Comparison of ENCODE assay signal across 2 cellular contexts in the genomic region with DNA sequence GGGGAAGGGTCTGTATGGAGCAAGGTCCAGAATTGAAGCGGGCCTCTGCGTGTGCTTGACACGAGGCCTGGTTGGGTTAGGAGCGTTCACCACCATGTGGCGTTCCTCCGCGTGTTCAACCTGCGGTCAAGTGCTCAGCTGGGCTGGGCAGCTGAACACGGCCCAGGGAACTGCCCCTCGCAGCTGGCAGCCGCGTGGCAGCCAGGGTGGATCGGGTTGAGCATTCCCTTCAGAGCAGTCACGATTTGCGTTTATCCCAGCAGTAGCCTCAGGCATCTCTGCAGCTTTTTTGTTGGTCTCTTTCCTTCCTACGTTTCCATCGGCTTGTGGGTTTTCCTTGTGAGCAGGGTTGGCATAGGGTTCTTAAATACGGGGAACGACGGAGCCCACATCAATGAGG.
TF ChIP-seq lines count a peak whose summit lies in the region.

No MANE protein-coding gene starts in this region.

TF ChIP-seq in WTC11, 78 proteins besides CTCF, POLR2A, EP300 and RAD21 (continued from another document):
- no peak for TF ChIP-seq RELA (CRISPR knock-in tag; IDR thresholded peaks at IDR 0.05; ENCODE audit: borderline replicate concordance)
- TF ChIP-seq ZNF121 (CRISPR knock-in tag; IDR thresholded peaks at IDR 0.05), result no peak
- TF ChIP-seq RORB (CRISPR knock-in tag; IDR thresholded peaks at IDR 0.05), result no peak
- no peak for TF ChIP-seq ZNF416 (CRISPR knock-in tag; IDR thresholded peaks at IDR 0.05)
- TF ChIP-seq, protein P1, sequence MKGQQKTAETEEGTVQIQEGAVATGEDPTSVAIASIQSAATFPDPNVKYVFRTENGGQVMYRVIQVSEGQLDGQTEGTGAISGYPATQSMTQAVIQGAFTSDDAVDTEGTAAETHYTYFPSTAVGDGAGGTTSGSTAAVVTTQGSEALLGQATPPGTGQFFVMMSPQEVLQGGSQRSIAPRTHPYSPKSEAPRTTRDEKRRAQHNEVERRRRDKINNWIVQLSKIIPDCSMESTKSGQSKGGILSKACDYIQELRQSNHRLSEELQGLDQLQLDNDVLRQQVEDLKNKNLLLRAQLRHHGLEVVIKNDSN (CRISPR knock-in tag; IDR thresholded peaks at IDR 0.05), result no peak

TF ChIP-seq in SK-N-SH, 30 proteins besides CTCF, POLR2A, EP300 and RAD21 (continued from another document):
- TF ChIP-seq, protein P2, sequence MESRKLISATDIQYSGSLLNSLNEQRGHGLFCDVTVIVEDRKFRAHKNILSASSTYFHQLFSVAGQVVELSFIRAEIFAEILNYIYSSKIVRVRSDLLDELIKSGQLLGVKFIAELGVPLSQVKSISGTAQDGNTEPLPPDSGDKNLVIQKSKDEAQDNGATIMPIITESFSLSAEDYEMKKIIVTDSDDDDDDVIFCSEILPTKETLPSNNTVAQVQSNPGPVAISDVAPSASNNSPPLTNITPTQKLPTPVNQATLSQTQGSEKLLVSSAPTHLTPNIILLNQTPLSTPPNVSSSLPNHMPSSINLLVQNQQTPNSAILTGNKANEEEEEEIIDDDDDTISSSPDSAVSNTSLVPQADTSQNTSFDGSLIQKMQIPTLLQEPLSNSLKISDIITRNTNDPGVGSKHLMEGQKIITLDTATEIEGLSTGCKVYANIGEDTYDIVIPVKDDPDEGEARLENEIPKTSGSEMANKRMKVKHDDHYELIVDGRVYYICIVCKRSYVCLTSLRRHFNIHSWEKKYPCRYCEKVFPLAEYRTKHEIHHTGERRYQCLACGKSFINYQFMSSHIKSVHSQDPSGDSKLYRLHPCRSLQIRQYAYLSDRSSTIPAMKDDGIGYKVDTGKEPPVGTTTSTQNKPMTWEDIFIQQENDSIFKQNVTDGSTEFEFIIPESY (IDR thresholded peaks at IDR 0.05; ENCODE audit: borderline replicate concordance, low read depth), result no peak
- no peak for TF ChIP-seq FOXJ3 (CRISPR knock-in tag; IDR thresholded peaks at IDR 0.05)
- TF ChIP-seq, protein P3, sequence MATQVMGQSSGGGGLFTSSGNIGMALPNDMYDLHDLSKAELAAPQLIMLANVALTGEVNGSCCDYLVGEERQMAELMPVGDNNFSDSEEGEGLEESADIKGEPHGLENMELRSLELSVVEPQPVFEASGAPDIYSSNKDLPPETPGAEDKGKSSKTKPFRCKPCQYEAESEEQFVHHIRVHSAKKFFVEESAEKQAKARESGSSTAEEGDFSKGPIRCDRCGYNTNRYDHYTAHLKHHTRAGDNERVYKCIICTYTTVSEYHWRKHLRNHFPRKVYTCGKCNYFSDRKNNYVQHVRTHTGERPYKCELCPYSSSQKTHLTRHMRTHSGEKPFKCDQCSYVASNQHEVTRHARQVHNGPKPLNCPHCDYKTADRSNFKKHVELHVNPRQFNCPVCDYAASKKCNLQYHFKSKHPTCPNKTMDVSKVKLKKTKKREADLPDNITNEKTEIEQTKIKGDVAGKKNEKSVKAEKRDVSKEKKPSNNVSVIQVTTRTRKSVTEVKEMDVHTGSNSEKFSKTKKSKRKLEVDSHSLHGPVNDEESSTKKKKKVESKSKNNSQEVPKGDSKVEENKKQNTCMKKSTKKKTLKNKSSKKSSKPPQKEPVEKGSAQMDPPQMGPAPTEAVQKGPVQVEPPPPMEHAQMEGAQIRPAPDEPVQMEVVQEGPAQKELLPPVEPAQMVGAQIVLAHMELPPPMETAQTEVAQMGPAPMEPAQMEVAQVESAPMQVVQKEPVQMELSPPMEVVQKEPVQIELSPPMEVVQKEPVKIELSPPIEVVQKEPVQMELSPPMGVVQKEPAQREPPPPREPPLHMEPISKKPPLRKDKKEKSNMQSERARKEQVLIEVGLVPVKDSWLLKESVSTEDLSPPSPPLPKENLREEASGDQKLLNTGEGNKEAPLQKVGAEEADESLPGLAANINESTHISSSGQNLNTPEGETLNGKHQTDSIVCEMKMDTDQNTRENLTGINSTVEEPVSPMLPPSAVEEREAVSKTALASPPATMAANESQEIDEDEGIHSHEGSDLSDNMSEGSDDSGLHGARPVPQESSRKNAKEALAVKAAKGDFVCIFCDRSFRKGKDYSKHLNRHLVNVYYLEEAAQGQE (IDR thresholded peaks at IDR 0.05; ENCODE audit: low read depth, low read length), result no peak
- TF ChIP-seq SIN3A (IDR thresholded peaks at IDR 0.05; ENCODE audit: borderline replicate concordance, low read depth, low read length), result no peak
- TF ChIP-seq FOSL2 (IDR thresholded peaks at IDR 0.05; ENCODE audit: borderline replicate concordance, low read depth), result no peak
- TF ChIP-seq, protein P4, sequence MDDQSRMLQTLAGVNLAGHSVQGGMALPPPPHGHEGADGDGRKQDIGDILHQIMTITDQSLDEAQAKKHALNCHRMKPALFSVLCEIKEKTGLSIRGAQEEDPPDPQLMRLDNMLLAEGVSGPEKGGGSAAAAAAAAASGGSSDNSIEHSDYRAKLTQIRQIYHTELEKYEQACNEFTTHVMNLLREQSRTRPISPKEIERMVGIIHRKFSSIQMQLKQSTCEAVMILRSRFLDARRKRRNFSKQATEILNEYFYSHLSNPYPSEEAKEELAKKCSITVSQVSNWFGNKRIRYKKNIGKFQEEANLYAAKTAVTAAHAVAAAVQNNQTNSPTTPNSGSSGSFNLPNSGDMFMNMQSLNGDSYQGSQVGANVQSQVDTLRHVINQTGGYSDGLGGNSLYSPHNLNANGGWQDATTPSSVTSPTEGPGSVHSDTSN (IDR thresholded peaks at IDR 0.05), result no peak
